Comparison of ENCODE assay signal across 8 cellular contexts in the genomic region with DNA sequence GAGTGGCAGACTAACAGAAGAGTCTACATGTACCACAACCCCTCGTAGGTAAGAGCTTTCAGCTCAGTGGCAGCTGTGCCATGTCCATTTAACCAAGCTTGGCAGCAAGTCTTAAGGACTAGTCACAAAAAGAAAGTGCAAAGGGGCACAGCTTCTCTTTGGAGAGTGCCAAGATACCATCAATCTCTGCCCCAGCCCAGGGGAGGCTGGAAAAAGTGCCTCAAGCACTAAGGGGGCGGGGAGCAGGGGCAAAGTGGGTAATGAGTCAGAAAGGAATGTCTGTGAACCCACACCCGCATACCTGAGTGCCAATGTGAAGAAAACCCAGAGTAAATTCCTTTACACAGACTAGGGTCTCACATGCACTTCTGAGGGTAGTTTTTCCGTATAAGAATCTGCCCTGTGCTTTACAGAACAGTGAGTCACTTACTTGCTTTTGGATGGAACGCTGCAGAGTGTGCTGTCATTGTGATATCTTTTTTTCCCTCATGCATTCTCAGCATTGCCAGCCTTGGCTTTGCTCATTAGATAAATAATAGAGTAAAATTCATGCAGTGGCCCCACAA.
DNase-seq lines count a peak whose midpoint lies in the region; ATAC-seq and TF ChIP-seq lines count a peak whose summit lies in the region.

No MANE protein-coding gene starts in this region.

- TF ChIP-seq CTCF in AG09319 (IDR thresholded peaks at IDR 0.05; ENCODE audit: low read depth, low read length), result no peak
- TF ChIP-seq CTCF in RWPE2 (IDR thresholded peaks at IDR 0.05; ENCODE audit: poor library complexity, severe bottlenecking), result no peak
- no peak for TF ChIP-seq CTCF in mammary epithelial cell (conservative IDR thresholded peaks at IDR 0.05 in 1 of 2, IDR thresholded peaks at IDR 0.05 in 1 of 2; ENCODE audit: extremely low read depth in 1 of 2, insufficient read depth in 1 of 2, low read depth in 1 of 2, low read length in 2 of 2)
- no peak for TF ChIP-seq CTCF in parathyroid adenoma (IDR thresholded peaks at IDR 0.05)

- dilution Hi-C loops in mammary epithelial cell (cut with HindIII; ENCODE audit: low sequenced_read_pairs), result loop anchor here (5.0 kb wide), 1 partner anchor 78 kb away; no protein-coding TSS in a partner anchor

- peak; percentile 86 for ATAC-seq in RWPE2 (ENCODE audit: low read depth)
- no peak for ATAC-seq in HG03025 (IDR thresholded peaks at IDR 0.05; ENCODE audit: low FRiP score, unreplicated experiment)
- ATAC-seq in GM18519 (IDR thresholded peaks at IDR 0.05; ENCODE audit: low FRiP score, unreplicated experiment), result no peak

- intact Hi-C loops in mammary epithelial cell (cut with micrococcal nuclease), result loop anchor here (2.0 kb wide), 2 partner anchors 51 to 475 kb away; no protein-coding TSS in a partner anchor

- no peaks in the 10 kb centered on the region for H3K27me3 ChIP-seq in RWPE2 (ENCODE audit: insufficient read depth, poor library complexity, severe bottlenecking)
- H3K27me3 ChIP-seq in mammary epithelial cell (ENCODE audit: insufficient read depth, low read length), result no peaks in the 10 kb centered on the region
- no peaks in the 10 kb centered on the region for H3K27me3 ChIP-seq in parathyroid adenoma (ENCODE audit: control insufficient read depth, insufficient read depth, low read length)

- BruUV-seq in mammary epithelial cell (replicated peaks; lab: Mats Ljungman, UMichigan), result no TSS peak

- H3K9ac ChIP-seq in mammary epithelial cell (ENCODE audit: insufficient read depth, low read length) (peak overlapping the region; percentile 29), parathyroid adenoma (no peak overlapping the region)

- CTCF ChIA-PET in mammary epithelial cell (lab: Charles Lee; ENCODE audit: low non-redundant PET), result interaction anchor here (0.6 kb wide), 2 partner anchors 18 to 51 kb away, joined by 4 to 7 read pairs; no protein-coding TSS in a partner anchor

- no peaks in the 10 kb centered on the region for H4K20me1 ChIP-seq in mammary epithelial cell (ENCODE audit: insufficient read depth, low read length)

- H3K79me2 ChIP-seq in mammary epithelial cell (ENCODE audit: insufficient read depth, low read length) (no peaks in the 10 kb centered on the region), parathyroid adenoma (no peaks in the 10 kb centered on the region)

- no peak overlapping the region for H2AFZ ChIP-seq in mammary epithelial cell (ENCODE audit: low read depth, low read length)
- H2AFZ ChIP-seq in parathyroid adenoma, result peak overlapping the region; percentile 38

- H3K36me3 ChIP-seq in RWPE2 (ENCODE audit: low read depth), result peaks cover 17% of the 10 kb centered on the region
- H3K36me3 ChIP-seq in mammary epithelial cell (ENCODE audit: insufficient read depth, low read length), result no peaks in the 10 kb centered on the region
- no peaks in the 10 kb centered on the region for H3K36me3 ChIP-seq in parathyroid adenoma (ENCODE audit: control insufficient read depth, insufficient read depth, low read length)

- no peaks in the 10 kb centered on the region for H3K9me3 ChIP-seq in RWPE2 (ENCODE audit: severe bottlenecking)
- H3K9me3 ChIP-seq in mammary epithelial cell (replicated peaks; ENCODE audit: insufficient read depth, low read length), result no peaks in the 10 kb centered on the region
- no peaks in the 10 kb centered on the region for H3K9me3 ChIP-seq in parathyroid adenoma (ENCODE audit: control insufficient read depth, low read length)

- H3K4me2 ChIP-seq in mammary epithelial cell (ENCODE audit: insufficient read depth, low read depth, low read length) (peak overlapping the region; percentile 59), parathyroid adenoma (ENCODE audit: low read length) (no peak overlapping the region)

- 4% methylated on average over 3 of the region's 5 CpGs for WGBS in mammary epithelial cell (ENCODE audit: low coverage, missing lambda C conversion rate)

- H3K4me3 ChIP-seq in RWPE2 (ENCODE audit: severe bottlenecking) (no peak overlapping the region), mammary epithelial cell (replicated peaks in 1 of 3; ENCODE audit: insufficient read depth in 1 of 3, low read depth in 2 of 3, low read length in 3 of 3) (no peak overlapping the region), parathyroid adenoma (ENCODE audit: low read depth, low read length) (no peak overlapping the region)

- H3K27ac ChIP-seq in RWPE2 (ENCODE audit: poor library complexity, severe bottlenecking) (peak overlapping the region; percentile 98), mammary epithelial cell (ENCODE audit: insufficient read depth, low read depth, low read length) (peak overlapping the region; percentile 98), parathyroid adenoma (peak overlapping the region; percentile 15)

- H3K4me1 ChIP-seq in RWPE2 (ENCODE audit: insufficient read depth, poor library complexity, severe bottlenecking) (peaks cover 36% of the 10 kb centered on the region), mammary epithelial cell (ENCODE audit: insufficient read depth, low read length) (peaks cover 42% of the 10 kb centered on the region), parathyroid adenoma (no peaks in the 10 kb centered on the region)

- in situ Hi-C loops in mammary epithelial cell (cut with MboI; ENCODE audit: low sequenced_read_pairs in 2 of 2), result no loop called here

- DNase-seq in AG09319 (ENCODE audit: extremely low read depth, low read depth) (peak; percentile 4), RWPE2 (ENCODE audit: low spot score) (peak; percentile 82), mammary epithelial cell (peak; percentile 92), SHP77 (lab: John Stamatoyannopoulos, UW) (no peak), NCI-H446 (lab: John Stamatoyannopoulos, UW) (no peak)

Comparison
In these comparisons a context has a peak if more than half of its experiments do, and no peak if none do; other contexts are left out.
1. DNase-seq: peak in AG09319 (single experiment), RWPE2 (single experiment) and mammary epithelial cell (single experiment); none in SHP77 (0 of 2) and NCI-H446 (0 of 2).
2. H3K27ac ChIP-seq: peak in every context shown above with its lines; median percentile 98 in RWPE2; 98 in mammary epithelial cell; 15 in parathyroid adenoma.